ENCODE assay signal across 19 cellular contexts in genomic region chr22:20558534-20558933, GRCh38. TPM values are rescaled to one million over a fixed set of nuclear protein-coding genes. Genes with fewer than 3 reads are reported as not detected.
DNase-seq lines count a peak whose midpoint lies in the region; ATAC-seq, FAIRE-seq and TF ChIP-seq lines count a peak whose summit lies in the region.
"Had no signal": no experiment of that assay in that cellular context is flagged by ENCODE, and none has a peak within 500 bp of the region (broad histone marks: within the 10 kb centered on the region; RNA-seq: fewer than 3 reads in every experiment).

No MANE protein-coding gene starts in this region.

- H3K27me3 Mint-ChIP-seq in activated CD4-positive, alpha-beta memory T cell treated with anti-CD3 and anti-CD28 coated beads for 36 hours: no peaks in the 10 kb centered on the region
- peaks cover 2 to 21% (median 7%) of the 10 kb centered on the region in 3 donors for H3K27me3 Mint-ChIP-seq in immature natural killer cell (ENCODE audit: low read depth in 3 of 3)

- peaks cover 11% of the 10 kb centered on the region for H3K9me3 Mint-ChIP-seq in activated CD4-positive, alpha-beta memory T cell treated with anti-CD3 and anti-CD28 coated beads for 36 hours
- H3K9me3 Mint-ChIP-seq in immature natural killer cell: no peaks in the 10 kb centered on the region

- DNase-seq in cardiac muscle cell (ENCODE audit: low read depth in 1 of 2, low spot score in 1 of 2) (no peak), right atrium auricular region (ENCODE audit: low spot score) (no peak), immature natural killer cell (no peak), urothelium cell line (ENCODE audit: low spot score) (no peak), NOMO-1 (lab: John Stamatoyannopoulos, UW; ENCODE audit: unreplicated experiment in 2 of 2) (no peak)
- no peak for DNase-seq in activated CD4-positive, alpha-beta memory T cell treated with anti-CD3 and anti-CD28 coated beads for 36 hours
- DNase-seq in stimulated activated naive CD4-positive, alpha-beta T cell (lab: John Stamatoyannopoulos, UW): no peak
- DNase-seq: cerebellar nuclear complex; effector CD8-positive, alpha-beta T cell; EL; KG1; mucosa of descending colon; NCI-H2029; NCI-H446; nucleus accumbens; retina had no signal

- H3K27ac ChIP-seq in cardiac muscle cell (peak overlapping the region; percentile 80), right atrium auricular region (peak overlapping the region in 1 of 2 donors; percentile 85)

- H3K9me3 ChIP-seq in cardiac muscle cell (ENCODE audit: low read depth) (no peaks in the 10 kb centered on the region), right atrium auricular region (no peaks in the 10 kb centered on the region)
- H3K9me3 ChIP-seq: mucosa of descending colon, thoracic aorta had no signal

- TF ChIP-seq CTCF in cardiac muscle cell (IDR thresholded peaks at IDR 0.05; ENCODE audit: low read depth, low read length) (no peak), right atrium auricular region (IDR thresholded peaks at IDR 0.05) (no peak)

- H3K36me3 Mint-ChIP-seq in activated CD4-positive, alpha-beta memory T cell treated with anti-CD3 and anti-CD28 coated beads for 36 hours: peaks cover 60% of the 10 kb centered on the region
- peaks cover 38 to 50% (median 41%) of the 10 kb centered on the region in 3 donors for H3K36me3 Mint-ChIP-seq in immature natural killer cell

- peak overlapping the region; percentile 95 for H3K27ac Mint-ChIP-seq in activated CD4-positive, alpha-beta memory T cell treated with anti-CD3 and anti-CD28 coated beads for 36 hours
- peak overlapping the region; percentile 99 for H3K27ac Mint-ChIP-seq in immature natural killer cell

- ATAC-seq in HG03571 (IDR thresholded peaks at IDR 0.05; ENCODE audit: unreplicated experiment): no peak
- ATAC-seq: mucosa of descending colon, SK-N-SH treated with all-trans-retinoic acid at 6 μM for 48 hours had no signal

- H3K4me3 Mint-ChIP-seq in activated CD4-positive, alpha-beta memory T cell treated with anti-CD3 and anti-CD28 coated beads for 36 hours: no peak overlapping the region
- peak overlapping the region; percentile 16 to 96 (median 84) for H3K4me3 Mint-ChIP-seq in immature natural killer cell

- peaks cover 15% of the 10 kb centered on the region for H3K36me3 ChIP-seq in cardiac muscle cell
- H3K36me3 ChIP-seq in right atrium auricular region: peaks cover 26% of the 10 kb centered on the region

- no peaks in the 10 kb centered on the region for H3K27me3 ChIP-seq in cardiac muscle cell
- no peaks in the 10 kb centered on the region for H3K27me3 ChIP-seq in right atrium auricular region

- H3K4me1 ChIP-seq in cardiac muscle cell (ENCODE audit: low read depth): peaks cover 18% of the 10 kb centered on the region
- H3K4me1 ChIP-seq in right atrium auricular region: peaks cover 0 to 46% of the 10 kb centered on the region in 2 donors

- intact Hi-C loops in activated CD4-positive, alpha-beta memory T cell treated with anti-CD3 and anti-CD28 coated beads for 36 hours (cut with micrococcal nuclease): no loop called here

- CTCF ChIA-PET in activated CD4-positive, alpha-beta memory T cell treated with anti-CD3 and anti-CD28 coated beads for 36 hours (lab: Charles Lee): interaction anchor here (16.7 kb wide), 1 partner anchor 10 kb away, joined by 292 read pairs; no protein-coding TSS in a partner anchor

- peak; percentile 27 for FAIRE-seq in urothelium cell line (lab: Jason Lieb, UNC)

- peaks cover 64% of the 10 kb centered on the region for H3K4me1 Mint-ChIP-seq in activated CD4-positive, alpha-beta memory T cell treated with anti-CD3 and anti-CD28 coated beads for 36 hours (ENCODE audit: low read depth)
- peaks cover 74 to 82% of the 10 kb centered on the region in 2 donors for H3K4me1 Mint-ChIP-seq in immature natural killer cell

- POLR2A ChIA-PET in activated CD4-positive, alpha-beta memory T cell treated with anti-CD3 and anti-CD28 coated beads for 36 hours (lab: Charles Lee): interaction anchor here (2.8 kb wide), 1 partner anchor 51 kb away, joined by 15 read pairs; the partner anchor contains the start of gene MED15

- H3K4me3 ChIP-seq in cardiac muscle cell (no peak overlapping the region), right atrium auricular region (no peak overlapping the region)
- H3K4me3 ChIP-seq: mucosa of descending colon, thoracic aorta had no signal

RNA-seq across cellular contexts. Expression of gene MED15, which starts 51.1 kb away (rescaled TPM):
- total RNA-seq in cardiac muscle cell: 41.9 and 45.1 TPM in 2 replicates
- 45.3 and 59.5 TPM in 2 replicates for polyA plus RNA-seq in cardiac muscle cell
- 10 to 100 TPM; 18.8 to 40.6 TPM for total RNA-seq in right atrium auricular region
- 10 to 100 TPM; 93.3 to 97.4 TPM for total RNA-seq in activated CD4-positive, alpha-beta memory T cell treated with anti-CD3 and anti-CD28 coated beads for 36 hours
- polyA plus RNA-seq in immature natural killer cell: 10 to 100 TPM; 12.1 to 91.3 (median 23.0) TPM
